Comparison of ENCODE assay signal across 1 cellular context in genomic region chr19:6087074-6087506, GRCh38.
TF ChIP-seq lines count a peak whose summit lies in the region.

No MANE protein-coding gene starts in this region.

TF ChIP-seq in K562, 482 proteins besides CTCF, POLR2A, EP300 and RAD21 (continued from another document and continues in another):
- TF ChIP-seq ZNF449 (CRISPR knock-in tag; IDR thresholded peaks at IDR 0.05) (no peak), E2F1 (CRISPR knock-in tag; IDR thresholded peaks at IDR 0.05) (no peak), BHLHE40 (IDR thresholded peaks at IDR 0.05; ENCODE audit: low read length) (no peak), KLF1 (tag; IDR thresholded peaks at IDR 0.05) (no peak), UBTF (IDR thresholded peaks at IDR 0.05; ENCODE audit: borderline replicate concordance in 1 of 2, low read depth in 2 of 2, low read length in 2 of 2) (no peak), POLR3A (IDR thresholded peaks at IDR 0.05; ENCODE audit: borderline replicate concordance, extremely low read depth, insufficient read depth, insufficient read length) (no peak), CBX2 (IDR thresholded peaks at IDR 0.05; ENCODE audit: insufficient read depth, low read length, poor library complexity, severe bottlenecking) (no peak), HDAC2 (IDR thresholded peaks at IDR 0.05) (0 out of 2 replicates have a peak, but pooled peaks have one; percentile 15), NCOA4 (IDR thresholded peaks at IDR 0.05; ENCODE audit: partially characterized antibody) (no peak), POLR2H (tag; IDR thresholded peaks at IDR 0.05; ENCODE audit: low read depth) (no peak), RBM14 (IDR thresholded peaks at IDR 0.05; ENCODE audit: borderline replicate concordance, insufficient read depth, low read depth, low read length) (no peak), ZBTB7A (IDR thresholded peaks at IDR 0.05; ENCODE audit: borderline replicate concordance, control insufficient read depth, low read depth, low read length) (peak; percentile 56; the same call in 1 of the 2 replicates), MTA2 (IDR thresholded peaks at IDR 0.05; ENCODE audit: low read depth) (no peak), ZBTB40 (IDR thresholded peaks at IDR 0.05) (no peak), ZBTB40 (CRISPR knock-in tag; IDR thresholded peaks at IDR 0.05) (no peak), KLF16 (IDR thresholded peaks at IDR 0.05) (no peak), U2AF2 (optimal IDR thresholded peaks at IDR 0.05; ENCODE audit: low read depth, low read length) (no peak), ATF7 (IDR thresholded peaks at IDR 0.05) (no peak), ZNF507 (tag; conservative IDR thresholded peaks at IDR 0.05) (no peak), CHD1 (IDR thresholded peaks at IDR 0.05; ENCODE audit: low read length) (no peak), HNRNPH1 (optimal IDR thresholded peaks at IDR 0.05; ENCODE audit: low read depth, low read length) (no peak), CREB5 (CRISPR knock-in tag; IDR thresholded peaks at IDR 0.05) (no peak), CBFA2T3 (IDR thresholded peaks at IDR 0.05) (peak; percentile 73)
- TF ChIP-seq, protein P1, sequence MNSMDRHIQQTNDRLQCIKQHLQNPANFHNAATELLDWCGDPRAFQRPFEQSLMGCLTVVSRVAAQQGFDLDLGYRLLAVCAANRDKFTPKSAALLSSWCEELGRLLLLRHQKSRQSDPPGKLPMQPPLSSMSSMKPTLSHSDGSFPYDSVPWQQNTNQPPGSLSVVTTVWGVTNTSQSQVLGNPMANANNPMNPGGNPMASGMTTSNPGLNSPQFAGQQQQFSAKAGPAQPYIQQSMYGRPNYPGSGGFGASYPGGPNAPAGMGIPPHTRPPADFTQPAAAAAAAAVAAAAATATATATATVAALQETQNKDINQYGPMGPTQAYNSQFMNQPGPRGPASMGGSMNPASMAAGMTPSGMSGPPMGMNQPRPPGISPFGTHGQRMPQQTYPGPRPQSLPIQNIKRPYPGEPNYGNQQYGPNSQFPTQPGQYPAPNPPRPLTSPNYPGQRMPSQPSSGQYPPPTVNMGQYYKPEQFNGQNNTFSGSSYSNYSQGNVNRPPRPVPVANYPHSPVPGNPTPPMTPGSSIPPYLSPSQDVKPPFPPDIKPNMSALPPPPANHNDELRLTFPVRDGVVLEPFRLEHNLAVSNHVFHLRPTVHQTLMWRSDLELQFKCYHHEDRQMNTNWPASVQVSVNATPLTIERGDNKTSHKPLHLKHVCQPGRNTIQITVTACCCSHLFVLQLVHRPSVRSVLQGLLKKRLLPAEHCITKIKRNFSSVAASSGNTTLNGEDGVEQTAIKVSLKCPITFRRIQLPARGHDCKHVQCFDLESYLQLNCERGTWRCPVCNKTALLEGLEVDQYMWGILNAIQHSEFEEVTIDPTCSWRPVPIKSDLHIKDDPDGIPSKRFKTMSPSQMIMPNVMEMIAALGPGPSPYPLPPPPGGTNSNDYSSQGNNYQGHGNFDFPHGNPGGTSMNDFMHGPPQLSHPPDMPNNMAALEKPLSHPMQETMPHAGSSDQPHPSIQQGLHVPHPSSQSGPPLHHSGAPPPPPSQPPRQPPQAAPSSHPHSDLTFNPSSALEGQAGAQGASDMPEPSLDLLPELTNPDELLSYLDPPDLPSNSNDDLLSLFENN (IDR thresholded peaks at IDR 0.05; ENCODE audit: low read depth in 2 of 2, low read length in 2 of 2), result 0 out of 4 replicates have a peak, but pooled peaks of 1 of the 2 experiments have one; percentile 10
- TF ChIP-seq, protein P2, sequence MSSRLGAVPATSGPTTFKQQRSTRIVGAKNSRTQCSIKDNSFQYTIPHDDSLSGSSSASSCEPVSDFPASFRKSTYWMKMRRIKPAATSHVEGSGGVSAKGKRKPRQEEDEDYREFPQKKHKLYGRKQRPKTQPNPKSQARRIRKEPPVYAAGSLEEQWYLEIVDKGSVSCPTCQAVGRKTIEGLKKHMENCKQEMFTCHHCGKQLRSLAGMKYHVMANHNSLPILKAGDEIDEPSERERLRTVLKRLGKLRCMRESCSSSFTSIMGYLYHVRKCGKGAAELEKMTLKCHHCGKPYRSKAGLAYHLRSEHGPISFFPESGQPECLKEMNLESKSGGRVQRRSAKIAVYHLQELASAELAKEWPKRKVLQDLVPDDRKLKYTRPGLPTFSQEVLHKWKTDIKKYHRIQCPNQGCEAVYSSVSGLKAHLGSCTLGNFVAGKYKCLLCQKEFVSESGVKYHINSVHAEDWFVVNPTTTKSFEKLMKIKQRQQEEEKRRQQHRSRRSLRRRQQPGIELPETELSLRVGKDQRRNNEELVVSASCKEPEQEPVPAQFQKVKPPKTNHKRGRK (tag; IDR thresholded peaks at IDR 0.05), result no peak
- TF ChIP-seq, protein P3, sequence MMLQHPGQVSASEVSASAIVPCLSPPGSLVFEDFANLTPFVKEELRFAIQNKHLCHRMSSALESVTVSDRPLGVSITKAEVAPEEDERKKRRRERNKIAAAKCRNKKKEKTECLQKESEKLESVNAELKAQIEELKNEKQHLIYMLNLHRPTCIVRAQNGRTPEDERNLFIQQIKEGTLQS (IDR thresholded peaks at IDR 0.05), result no peak
- TF ChIP-seq, protein P3 (CRISPR knock-in tag; conservative IDR thresholded peaks at IDR 0.05), result no peak
- TF ChIP-seq, protein P4, sequence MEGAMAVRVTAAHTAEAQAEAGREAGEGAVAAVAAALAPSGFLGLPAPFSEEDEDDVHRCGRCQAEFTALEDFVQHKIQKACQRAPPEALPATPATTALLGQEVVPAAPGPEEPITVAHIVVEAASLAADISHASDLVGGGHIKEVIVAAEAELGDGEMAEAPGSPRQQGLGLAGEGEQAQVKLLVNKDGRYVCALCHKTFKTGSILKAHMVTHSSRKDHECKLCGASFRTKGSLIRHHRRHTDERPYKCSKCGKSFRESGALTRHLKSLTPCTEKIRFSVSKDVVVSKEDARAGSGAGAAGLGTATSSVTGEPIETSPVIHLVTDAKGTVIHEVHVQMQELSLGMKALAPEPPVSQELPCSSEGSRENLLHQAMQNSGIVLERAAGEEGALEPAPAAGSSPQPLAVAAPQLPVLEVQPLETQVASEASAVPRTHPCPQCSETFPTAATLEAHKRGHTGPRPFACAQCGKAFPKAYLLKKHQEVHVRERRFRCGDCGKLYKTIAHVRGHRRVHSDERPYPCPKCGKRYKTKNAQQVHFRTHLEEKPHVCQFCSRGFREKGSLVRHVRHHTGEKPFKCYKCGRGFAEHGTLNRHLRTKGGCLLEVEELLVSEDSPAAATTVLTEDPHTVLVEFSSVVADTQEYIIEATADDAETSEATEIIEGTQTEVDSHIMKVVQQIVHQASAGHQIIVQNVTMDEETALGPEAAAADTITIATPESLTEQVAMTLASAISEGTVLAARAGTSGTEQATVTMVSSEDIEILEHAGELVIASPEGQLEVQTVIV (CRISPR knock-in tag; IDR thresholded peaks at IDR 0.05; ENCODE audit: borderline replicate concordance), result no peak
- TF ChIP-seq, protein P5, sequence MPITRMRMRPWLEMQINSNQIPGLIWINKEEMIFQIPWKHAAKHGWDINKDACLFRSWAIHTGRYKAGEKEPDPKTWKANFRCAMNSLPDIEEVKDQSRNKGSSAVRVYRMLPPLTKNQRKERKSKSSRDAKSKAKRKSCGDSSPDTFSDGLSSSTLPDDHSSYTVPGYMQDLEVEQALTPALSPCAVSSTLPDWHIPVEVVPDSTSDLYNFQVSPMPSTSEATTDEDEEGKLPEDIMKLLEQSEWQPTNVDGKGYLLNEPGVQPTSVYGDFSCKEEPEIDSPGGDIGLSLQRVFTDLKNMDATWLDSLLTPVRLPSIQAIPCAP (CRISPR knock-in tag; IDR thresholded peaks at IDR 0.05; ENCODE audit: borderline replicate concordance), result no peak
